9 cellular contexts compared by ENCODE assay signal in genomic region chr7:123624527-123625183, GRCh38. TPM values are rescaled to one million over a fixed set of nuclear protein-coding genes. Genes with fewer than 3 reads are reported as not detected.
DNase-seq lines count a peak whose midpoint lies in the region; ATAC-seq and TF ChIP-seq lines count a peak whose summit lies in the region.
"Had no signal": no experiment of that assay in that cellular context is flagged by ENCODE, and none has a peak within 500 bp of the region (broad histone marks: within the 10 kb centered on the region; RNA-seq: fewer than 3 reads in every experiment).

No MANE protein-coding gene starts in this region.

- H3K27ac Mint-ChIP-seq in chondrocyte (ENCODE audit: unreplicated experiment) = no peak overlapping the region
- no peak overlapping the region for H3K27ac Mint-ChIP-seq in nephron progenitor cell

- H3K9me3 Mint-ChIP-seq in chondrocyte (ENCODE audit: low read depth) (no peaks in the 10 kb centered on the region), nephron progenitor cell (no peaks in the 10 kb centered on the region)

- DNase-seq in COLO668 (lab: John Stamatoyannopoulos, UW; ENCODE audit: unreplicated experiment) (peak; percentile 7), chondrocyte (ENCODE audit: low spot score) (no peak), nephron progenitor cell (peak; percentile 65), NCI-H1694 treated with DMSO at 0.1 percent for 48 hours (lab: John Stamatoyannopoulos, UW) (no peak), pons (ENCODE audit: low spot score) (no peak)

- peak; percentile 82 for ATAC-seq in GM19468 (IDR thresholded peaks at IDR 0.05; ENCODE audit: extremely low read depth, unreplicated experiment)
- ATAC-seq in HG03520 (IDR thresholded peaks at IDR 0.05; ENCODE audit: unreplicated experiment) = peak; percentile 96

- H3K27me3 Mint-ChIP-seq in chondrocyte (ENCODE audit: low read depth) (no peaks in the 10 kb centered on the region), nephron progenitor cell (ENCODE audit: low read depth, poor library complexity) (peaks cover 4% of the 10 kb centered on the region)

- no peak overlapping the region for H3K4me3 Mint-ChIP-seq in chondrocyte (ENCODE audit: unreplicated experiment)
- no peak overlapping the region for H3K4me3 Mint-ChIP-seq in nephron progenitor cell

- H3K36me3 Mint-ChIP-seq in chondrocyte (ENCODE audit: low read depth) (no peaks in the 10 kb centered on the region), nephron progenitor cell (ENCODE audit: low read depth) (no peaks in the 10 kb centered on the region)

- H3K4me3 ChIP-seq in WI38 (ENCODE audit: low read depth, low read length) = no peak overlapping the region
- H3K4me3 ChIP-seq: SK-N-MC had no signal

- TF ChIP-seq CTCF in WI38 (IDR thresholded peaks at IDR 0.05; ENCODE audit: low read depth, low read length) (peak; percentile 28; the same call in 1 of the 2 replicates), chondrocyte (IDR thresholded peaks at IDR 0.05) (peak; percentile 51), nephron progenitor cell (IDR thresholded peaks at IDR 0.05) (peak; percentile 49)

- H3K4me1 Mint-ChIP-seq in chondrocyte (ENCODE audit: low read depth) (no peaks in the 10 kb centered on the region), nephron progenitor cell (peaks cover 28% of the 10 kb centered on the region)

RNA-seq across cellular contexts. Expression of gene ASB15, which starts 23.0 kb away (rescaled TPM):
- total RNA-seq in chondrocyte = not detected in 3 replicates

RNA-seq across cellular contexts. Expression of gene LMOD2, which starts 31.0 kb away (rescaled TPM):
- total RNA-seq in chondrocyte = not detected in 3 replicates

Comparison
In these comparisons a context has a peak if more than half of its experiments do, and no peak if none do; other contexts are left out.
1. DNase-seq: peak in COLO668 (single experiment) and nephron progenitor cell (single experiment); none in chondrocyte (single experiment), NCI-H1694 treated with DMSO at 0.1 percent for 48 hours (single experiment) and pons (single experiment).
2. Peak in every context shown above with its lines, with median percentiles within 50 percentile points of each other: CTCF ChIP-seq.